In genomic region chr20:20075032-20075431, GRCh38 we compare ENCODE assay signal across 22 cellular contexts. TPM values are rescaled to one million over a fixed set of nuclear protein-coding genes. Genes with fewer than 3 reads are reported as not detected.
DNase-seq lines count a peak whose midpoint lies in the region; ATAC-seq and TF ChIP-seq lines count a peak whose summit lies in the region.
"Had no signal": no experiment of that assay in that cellular context is flagged by ENCODE, and none has a peak within 500 bp of the region (broad histone marks: within the 10 kb centered on the region; RNA-seq: fewer than 3 reads in every experiment).

No MANE protein-coding gene starts in this region.

- H2BK120ac ChIP-seq in mesendoderm (ENCODE audit: low read depth, low read length) = no peak overlapping the region

- H3K27me3 Mint-ChIP-seq in activated CD4-positive, alpha-beta T cell treated with anti-CD3 and anti-CD28 coated beads, Interleukin-2, amount 10 ng/mL, durations not matched to agents 24 days and 14 days = peaks cover 15% of the 10 kb centered on the region
- peaks cover 13% of the 10 kb centered on the region for H3K27me3 Mint-ChIP-seq in glutamatergic neuron (ENCODE audit: unreplicated experiment)

- no peak overlapping the region for H2AK5ac ChIP-seq in mesendoderm (ENCODE audit: low read length)

- H3K9me3 ChIP-seq in gastrocnemius medialis (no peaks in the 10 kb centered on the region), heart right ventricle (no peaks in the 10 kb centered on the region)
- H3K9me3 ChIP-seq: BE2C, BLaER1 had no signal

- no peak overlapping the region for H3K4ac ChIP-seq in mesendoderm (ENCODE audit: low read depth, low read length)

- no peaks in the 10 kb centered on the region for H3K9me3 Mint-ChIP-seq in activated CD4-positive, alpha-beta T cell treated with anti-CD3 and anti-CD28 coated beads, Interleukin-2, amount 10 ng/mL, durations not matched to agents 24 days and 14 days
- peaks cover 31% of the 10 kb centered on the region for H3K9me3 Mint-ChIP-seq in glutamatergic neuron (ENCODE audit: unreplicated experiment)
- H3K9me3 Mint-ChIP-seq: CD4-positive, alpha-beta memory T cell; CD4-positive, CD25-positive, alpha-beta regulatory T cell; CD8-positive, alpha-beta memory T cell had no signal

- no peak overlapping the region for H2BK15ac ChIP-seq in mesendoderm (replicated peaks; ENCODE audit: low read depth)

- H4K5ac ChIP-seq in mesendoderm (ENCODE audit: low read length) = no peak overlapping the region

- H3K27ac ChIP-seq in gastrocnemius medialis (peak overlapping the region; percentile 87 to 98 (median 90)), heart right ventricle (no peak overlapping the region), mesendoderm (ENCODE audit: low read depth, low read length) (no peak overlapping the region)
- H3K27ac ChIP-seq: BLaER1 had no signal

- peaks cover 0 to 5% of the 10 kb centered on the region in 2 donors for H3K36me3 ChIP-seq in gastrocnemius medialis
- H3K36me3 ChIP-seq in heart right ventricle = no peaks in the 10 kb centered on the region
- no peaks in the 10 kb centered on the region for H3K36me3 ChIP-seq in mesendoderm (ENCODE audit: control insufficient read depth, insufficient read depth, low read length)
- H3K36me3 ChIP-seq: BE2C, BLaER1 had no signal

- 82 to 92% methylated on average over 4 of the region's 4 CpGs for WGBS in heart right ventricle, 2 donors
- WGBS in mesendoderm (ENCODE audit: extremely low coverage, insufficient coverage, low lambda C conversion rate) = no CpG with 5 or more reads among the region's 4 CpGs

- no peak overlapping the region for H4K8ac ChIP-seq in mesendoderm (ENCODE audit: low read depth, low read length)

- H2BK5ac ChIP-seq in mesendoderm (ENCODE audit: low read length) = no peak overlapping the region

- in situ Hi-C loops in gastrocnemius medialis (cut with MboI; ENCODE audit: low sequenced_read_pairs in 4 of 4) = loop anchor here in 3 of 4 donors (5.0 to 25.0 kb wide), 3 partner anchors 157 to 512 kb away; no protein-coding TSS in a partner anchor

- TF ChIP-seq POLR2A in gastrocnemius medialis (IDR thresholded peaks at IDR 0.05) = peak; percentile 74 to 83

- H3K4me3 Mint-ChIP-seq in activated CD4-positive, alpha-beta T cell treated with anti-CD3 and anti-CD28 coated beads, Interleukin-2, amount 10 ng/mL, durations not matched to agents 24 days and 14 days = no peak overlapping the region
- H3K4me3 Mint-ChIP-seq in glutamatergic neuron (ENCODE audit: unreplicated experiment) = peak overlapping the region; percentile 73
- H3K4me3 Mint-ChIP-seq: CD14-positive monocyte; CD4-positive, alpha-beta memory T cell; CD4-positive, CD25-positive, alpha-beta regulatory T cell; CD8-positive, alpha-beta memory T cell had no signal

- intact Hi-C loops in activated CD4-positive, alpha-beta T cell treated with anti-CD3 and anti-CD28 coated beads, Interleukin-2, amount 10 ng/mL, durations not matched to agents 24 days and 14 days (cut with micrococcal nuclease) = no loop called here
- intact Hi-C loops in gastrocnemius medialis (cut with DNase I; ENCODE audit: low total_unique reads) = loop anchor here (2.0 to 10.0 kb wide), 2 partner anchors 64 to 640 kb away; partner anchors contain the start of gene RALGAPA2
- intact Hi-C loops in heart right ventricle (cut with DNase I) = loop anchor here in 1 of 10 donors (10.0 kb wide), 1 partner anchor 490 kb away; no protein-coding TSS in a partner anchor

- no peak overlapping the region for H3K56ac ChIP-seq in mesendoderm (ENCODE audit: low read length)

- ATAC-seq in gastrocnemius medialis (peak; percentile 29 to 51), heart right ventricle (no peak)

- no peak overlapping the region for H3K27ac Mint-ChIP-seq in activated CD4-positive, alpha-beta T cell treated with anti-CD3 and anti-CD28 coated beads, Interleukin-2, amount 10 ng/mL, durations not matched to agents 24 days and 14 days
- peak overlapping the region; percentile 96 for H3K27ac Mint-ChIP-seq in glutamatergic neuron (ENCODE audit: unreplicated experiment)
- H3K27ac Mint-ChIP-seq: CD14-positive monocyte; CD4-positive, alpha-beta memory T cell; CD4-positive, CD25-positive, alpha-beta regulatory T cell; CD8-positive, alpha-beta memory T cell had no signal

- no peaks in the 10 kb centered on the region for H3K4me1 Mint-ChIP-seq in activated CD4-positive, alpha-beta T cell treated with anti-CD3 and anti-CD28 coated beads, Interleukin-2, amount 10 ng/mL, durations not matched to agents 24 days and 14 days
- peaks cover 65% of the 10 kb centered on the region for H3K4me1 Mint-ChIP-seq in glutamatergic neuron (ENCODE audit: low read depth, unreplicated experiment)
- H3K4me1 Mint-ChIP-seq: CD4-positive, alpha-beta memory T cell; CD4-positive, CD25-positive, alpha-beta regulatory T cell; CD8-positive, alpha-beta memory T cell had no signal

- H3K9ac ChIP-seq in mesendoderm (ENCODE audit: low read length) = no peak overlapping the region
- H3K9ac ChIP-seq: BLaER1 had no signal

- no peaks in the 10 kb centered on the region for H3K36me3 Mint-ChIP-seq in activated CD4-positive, alpha-beta T cell treated with anti-CD3 and anti-CD28 coated beads, Interleukin-2, amount 10 ng/mL, durations not matched to agents 24 days and 14 days (ENCODE audit: low read depth)
- H3K36me3 Mint-ChIP-seq in glutamatergic neuron (ENCODE audit: unreplicated experiment) = no peaks in the 10 kb centered on the region
- H3K36me3 Mint-ChIP-seq: CD14-positive monocyte; CD4-positive, alpha-beta memory T cell; CD4-positive, CD25-positive, alpha-beta regulatory T cell; CD8-positive, alpha-beta memory T cell had no signal

- H3K4me2 ChIP-seq in mesendoderm (ENCODE audit: low read length) = no peak overlapping the region
- H3K4me2 ChIP-seq: BLaER1 had no signal

- no peak for TF ChIP-seq CTCF in glutamatergic neuron (IDR thresholded peaks at IDR 0.05; ENCODE audit: partially characterized antibody, unreplicated experiment)
- peak in 2 of 5 experiments; percentile 2 to 9 for TF ChIP-seq CTCF in gastrocnemius medialis (IDR thresholded peaks at IDR 0.05 in 4 of 5, conservative IDR thresholded peaks at IDR 0.05 in 1 of 5)
- no peak for TF ChIP-seq CTCF in heart right ventricle (IDR thresholded peaks at IDR 0.05)

- H3K23ac ChIP-seq in mesendoderm (ENCODE audit: low read length) = no peak overlapping the region

- H3K27me3 ChIP-seq in gastrocnemius medialis = no peaks in the 10 kb centered on the region
- H3K27me3 ChIP-seq in heart right ventricle = peaks cover 0 to 20% (median 3%) of the 10 kb centered on the region in 7 donors
- H3K27me3 ChIP-seq in mesendoderm (ENCODE audit: insufficient read depth, low read length, poor library complexity) = no peaks in the 10 kb centered on the region
- H3K27me3 ChIP-seq: BLaER1 had no signal

- no peak overlapping the region for H3K18ac ChIP-seq in mesendoderm (ENCODE audit: low read length)

- H3K4me3 ChIP-seq in gastrocnemius medialis (peak overlapping the region; percentile 48 to 67 (median 60)), heart right ventricle (no peak overlapping the region), mesendoderm (ENCODE audit: low read length) (no peak overlapping the region)
- H3K4me3 ChIP-seq: BLaER1 had no signal

- H3K79me1 ChIP-seq in mesendoderm (ENCODE audit: low read length) = no peaks in the 10 kb centered on the region

- peaks cover 40 to 63% of the 10 kb centered on the region in 2 donors for H3K4me1 ChIP-seq in gastrocnemius medialis
- peaks cover 0 to 17% (median 0%) of the 10 kb centered on the region in 9 donors for H3K4me1 ChIP-seq in heart right ventricle
- H3K4me1 ChIP-seq in mesendoderm (ENCODE audit: control insufficient read depth, low read depth, low read length) = no peaks in the 10 kb centered on the region
- H3K4me1 ChIP-seq: BE2C had no signal

- no peaks in the 10 kb centered on the region for H3K79me2 ChIP-seq in mesendoderm (ENCODE audit: control insufficient read depth, insufficient read depth, low read length)

- peak; percentile 30 for DNase-seq in activated CD4-positive, alpha-beta T cell treated with anti-CD3 and anti-CD28 coated beads, Interleukin-2, amount 10 ng/mL, durations not matched to agents 24 days and 14 days
- DNase-seq in activated CD4-positive, alpha-beta T cell treated with anti-CD3 and anti-CD28 coated beads for 48 hours = no peak
- DNase-seq in glutamatergic neuron (no peak), gastrocnemius medialis (peak in 1 of 2 donors; percentile 84), DMS153 (lab: John Stamatoyannopoulos, UW) (no peak), heart right ventricle (no peak), mesendoderm (no peak)
- DNase-seq: 8988T; ACHN; BE2C; C1 segment of cervical spinal cord; CD4-positive, alpha-beta memory T cell; CD4-positive, CD25-positive, alpha-beta regulatory T cell; CD8-positive, alpha-beta memory T cell; COR-L47; DMS 273 treated with DMSO at 0.1 percent for 48 hours; DMS79 treated with DMSO at 0.1 percent for 48 hours; GF-D8 had no signal

RNA-seq across cellular contexts. Expression of gene CFAP61, which starts 22.7 kb away (rescaled TPM):
- total RNA-seq in activated CD4-positive, alpha-beta T cell treated with anti-CD3 and anti-CD28 coated beads, Interleukin-2, amount 10 ng/mL, durations not matched to agents 24 days and 14 days = not detected in 2 replicates
- total RNA-seq in glutamatergic neuron (ENCODE audit: unreplicated experiment) (5.0 TPM), gastrocnemius medialis (10 to 100 TPM; 17.1 to 94.8 (median 41.4) TPM), heart right ventricle (100 to 1,000 TPM in 1 of 10 donors, 10 to 100 TPM in 9; 30.3 to 140 (median 68.2) TPM)
- 10 to 100 TPM in 1 of 2 donors, 1 to 10 TPM in 1; 8.2 to 15.1 TPM for polyA plus RNA-seq in heart right ventricle
- 0.06 TPM for polyA plus RNA-seq in mesendoderm (2013, experiment 1 of 2)
- 0.20 TPM for polyA plus RNA-seq in mesendoderm (2013, experiment 2 of 2)
- total RNA-seq: A673; CD4-positive, alpha-beta memory T cell; CD4-positive, CD25-positive, alpha-beta regulatory T cell; CD8-positive, alpha-beta memory T cell had no signal
- polyA plus RNA-seq: AG04450; CD14-positive monocyte; CD4-positive, alpha-beta memory T cell; CD4-positive, CD25-positive, alpha-beta regulatory T cell; CD8-positive, alpha-beta memory T cell had no signal

RNA-seq across cellular contexts. Expression of gene CRNKL1, which starts 22.8 kb away (rescaled TPM):
- 22.7 and 25.1 TPM in 2 replicates for total RNA-seq in activated CD4-positive, alpha-beta T cell treated with anti-CD3 and anti-CD28 coated beads, Interleukin-2, amount 10 ng/mL, durations not matched to agents 24 days and 14 days
- total RNA-seq in glutamatergic neuron (ENCODE audit: unreplicated experiment) = 28.7 TPM
- total RNA-seq in gastrocnemius medialis = 10 to 100 TPM; 32.2 to 45.3 (median 39.2) TPM
- total RNA-seq in heart right ventricle = 10 to 100 TPM; 13.5 to 20.2 (median 18.1) TPM
- polyA plus RNA-seq in heart right ventricle = 10 to 100 TPM in 1 of 2 donors, 1 to 10 TPM in 1; 9.8 to 17.5 TPM
- 24.5 TPM for polyA plus RNA-seq in mesendoderm (2013, experiment 1 of 2)
- polyA plus RNA-seq in mesendoderm (2013, experiment 2 of 2) = 23.7 TPM

RNA-seq across cellular contexts. Expression of gene NAA20, which starts 57.9 kb away (rescaled TPM):
- total RNA-seq in activated CD4-positive, alpha-beta T cell treated with anti-CD3 and anti-CD28 coated beads, Interleukin-2, amount 10 ng/mL, durations not matched to agents 24 days and 14 days = 85.4 and 96.4 TPM in 2 replicates
- total RNA-seq in glutamatergic neuron (ENCODE audit: unreplicated experiment) (33.5 TPM), gastrocnemius medialis (10 to 100 TPM; 45.5 to 73.2 (median 61.5) TPM), heart right ventricle (10 to 100 TPM; 53.7 to 68.0 (median 62.5) TPM)
- 10 to 100 TPM; 96.4 to 98.1 TPM for polyA plus RNA-seq in heart right ventricle
- 58.4 TPM for polyA plus RNA-seq in mesendoderm (2013, experiment 1 of 2)
- polyA plus RNA-seq in mesendoderm (2013, experiment 2 of 2) = 54.4 TPM

Comparison
In these comparisons a context has a peak if more than half of its experiments do, and no peak if none do; other contexts are left out.
1. ATAC-seq: peak in gastrocnemius medialis (2 of 2); none in heart right ventricle (0 of 8).
2. H3K27ac ChIP-seq: peak in gastrocnemius medialis (4 of 4); none in heart right ventricle (0 of 10) and mesendoderm (single experiment).
3. H3K4me3 ChIP-seq: peak in gastrocnemius medialis (4 of 4); none in heart right ventricle (0 of 10) and mesendoderm (single experiment).